ENCODE assay signal across 7 cellular contexts in the genomic region with DNA sequence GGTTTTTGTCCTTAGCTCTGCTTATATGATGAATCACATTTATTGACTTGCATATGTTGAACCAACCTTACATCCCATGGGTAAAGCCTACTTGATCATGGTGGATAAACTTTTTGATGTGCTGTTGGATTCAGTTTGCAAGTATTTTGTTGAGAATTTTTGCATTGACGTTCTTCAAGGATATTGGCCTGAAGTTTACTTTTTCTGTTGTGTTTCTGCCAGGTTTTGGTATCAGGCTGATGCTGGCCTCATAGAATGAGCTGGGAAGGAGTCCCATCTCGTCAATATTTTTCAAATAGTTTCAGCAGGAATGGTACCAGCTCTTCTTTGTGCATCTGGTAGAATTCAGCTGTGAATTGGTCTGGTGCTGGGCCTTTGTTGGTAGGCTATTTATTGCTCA. TPM values are rescaled to one million over a fixed set of nuclear protein-coding genes. Genes with fewer than 3 reads are reported as not detected.
"Had no signal": no experiment of that assay in that cellular context is flagged by ENCODE, and none has a peak within 500 bp of the region (broad histone marks: within the 10 kb centered on the region; RNA-seq: fewer than 3 reads in every experiment).

No MANE protein-coding gene starts in this region.

- H3K27ac ChIP-seq: HL-60 had no signal

- H3K4me3 ChIP-seq: GM23338 had no signal

- DNase-seq: H9, HCEC 1CT, KBM-7 had no signal

- ATAC-seq: GM23338, HepG2 had no signal

RNA-seq across cellular contexts. Expression of a gene that starts 49.9 kb away (rescaled TPM):
- total RNA-seq: HT1080 had no signal
